17 cellular contexts compared by ENCODE assay signal in the genomic region with DNA sequence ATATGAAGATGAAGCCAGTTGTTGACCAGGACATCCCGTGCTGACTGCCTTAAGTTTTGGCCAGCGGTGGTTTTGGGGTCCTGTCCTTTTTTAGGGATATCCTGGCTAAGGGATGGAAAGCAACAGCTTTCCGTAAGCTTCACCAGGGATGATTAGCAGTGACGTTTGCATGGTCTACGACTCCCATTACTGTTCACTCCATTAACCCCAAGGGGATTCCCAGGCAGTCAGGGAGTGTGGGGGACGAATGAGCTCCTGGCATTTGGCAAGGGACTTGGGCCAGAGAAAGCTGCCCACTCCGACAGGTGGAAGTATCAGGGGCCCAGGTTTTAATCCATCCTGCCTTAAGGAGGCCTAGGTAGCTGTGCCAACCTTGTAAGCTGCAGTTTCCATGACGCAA.
"Had no signal": no experiment of that assay in that cellular context is flagged by ENCODE, and none has a peak within 500 bp of the region (broad histone marks: within the 10 kb centered on the region; RNA-seq: fewer than 3 reads in every experiment).

No MANE protein-coding gene starts in this region.

- DNase-seq: activated CD4-positive, CD25-positive, alpha-beta regulatory T cell treated with anti-CD3 and anti-CD28 coated beads, Interleukin-2, amount 50 U/mL, for 72 hours; activated naive CD4-positive, alpha-beta T cell; activated T-cell treated with anti-CD3 and anti-CD28 coated beads, Interleukin-2, amount 50 U/mL, for 1 hour; adrenal gland; colonic mucosa; dorsolateral prefrontal cortex; kidney; left ventricle myocardium inferior; naive thymus-derived CD8-positive, alpha-beta T cell; spleen; stimulated activated CD4-positive, alpha-beta T cell treated with anti-CD3 and anti-CD28 coated beads, Interleukin-4, amount 100 ng/mL, for 1 hour; stimulated activated naive CD4-positive, alpha-beta T cell; upper lobe of left lung; WERI-Rb-1 had no signal

- H3K27ac ChIP-seq: adrenal gland, ascending aorta, colonic mucosa, dorsolateral prefrontal cortex, epithelial cell of prostate, left ventricle myocardium inferior, spleen, thoracic aorta, upper lobe of left lung, WERI-Rb-1 had no signal

- FAIRE-seq: kidney had no signal

- H3K36me3 ChIP-seq: colonic mucosa, thoracic aorta, WERI-Rb-1 had no signal

- H3K4me3 ChIP-seq: adrenal gland, ascending aorta, colonic mucosa, dorsolateral prefrontal cortex, left ventricle myocardium inferior, spleen, thoracic aorta, upper lobe of left lung had no signal

- H3K27me3 ChIP-seq: adrenal gland, ascending aorta, colonic mucosa, dorsolateral prefrontal cortex, spleen, upper lobe of left lung had no signal

- H3K4me1 ChIP-seq: adrenal gland, ascending aorta, colonic mucosa, left ventricle myocardium inferior, upper lobe of left lung had no signal

- H3K9me3 ChIP-seq: adrenal gland, ascending aorta, colonic mucosa, left ventricle myocardium inferior, spleen, thoracic aorta, upper lobe of left lung had no signal
